11 cellular contexts compared by ENCODE assay signal in genomic region chr2:44136186-44136585, GRCh38. TPM values are rescaled to one million over a fixed set of nuclear protein-coding genes. Genes with fewer than 3 reads are reported as not detected.
DNase-seq lines count a peak whose midpoint lies in the region; ATAC-seq, FAIRE-seq and TF ChIP-seq lines count a peak whose summit lies in the region.
"Had no signal": no experiment of that assay in that cellular context is flagged by ENCODE, and none has a peak within 500 bp of the region (broad histone marks: within the 10 kb centered on the region; RNA-seq: fewer than 3 reads in every experiment).

No MANE protein-coding gene starts in this region.

- intact Hi-C loops in vagina (cut with DNase I): no loop called here

- H3K4me3 ChIP-seq in vagina (no peak overlapping the region), SJCRH30 (no peak overlapping the region)
- H3K4me3 ChIP-seq: Peyer's patch had no signal

- POLR2A ChIA-PET in WTC11 (lab: Charles Lee): no interaction called here

- peaks cover 30% of the 10 kb centered on the region for H3K9me3 Mint-ChIP-seq in WTC11

- CTCF ChIA-PET in WTC11 (lab: Charles Lee): no interaction called here

- peaks cover 32% of the 10 kb centered on the region for H3K36me3 Mint-ChIP-seq in WTC11

- TF ChIP-seq CTCF in WTC11 (IDR thresholded peaks at IDR 0.05): no peak
- no peak for TF ChIP-seq CTCF in vagina (IDR thresholded peaks at IDR 0.05)

- H3K27ac ChIP-seq in vagina (peak overlapping the region; percentile 0), SJCRH30 (no peak overlapping the region)
- H3K27ac ChIP-seq: Peyer's patch had no signal

- FAIRE-seq in H54 (lab: Jason Lieb, UNC): peak; percentile 15

- ATAC-seq in WTC11: peak; percentile 3; the same call in 1 of the 2 replicates

- no peaks in the 10 kb centered on the region for H3K36me3 ChIP-seq in vagina
- H3K36me3 ChIP-seq in SJCRH30: no peaks in the 10 kb centered on the region
- H3K36me3 ChIP-seq: Peyer's patch had no signal

- H3K4me1 Mint-ChIP-seq in WTC11: peaks cover 76% of the 10 kb centered on the region

- TF ChIP-seq POLR2A in H54 (IDR thresholded peaks at IDR 0.05; ENCODE audit: low read depth, low read length): no peak
- no peak for TF ChIP-seq POLR2A in vagina (IDR thresholded peaks at IDR 0.05)

- peak overlapping the region; percentile 99 for H3K27ac Mint-ChIP-seq in WTC11

- H3K4me1 ChIP-seq in vagina: no peaks in the 10 kb centered on the region
- no peaks in the 10 kb centered on the region for H3K4me1 ChIP-seq in SJCRH30
- H3K4me1 ChIP-seq: Peyer's patch had no signal

- H3K27me3 ChIP-seq in vagina (no peaks in the 10 kb centered on the region), SJCRH30 (no peaks in the 10 kb centered on the region)
- H3K27me3 ChIP-seq: Peyer's patch had no signal

- H3K9me3 ChIP-seq in vagina (no peaks in the 10 kb centered on the region), SJCRH30 (replicated peaks) (no peaks in the 10 kb centered on the region)
- H3K9me3 ChIP-seq: Peyer's patch had no signal

- no peaks in the 10 kb centered on the region; the same call in 1 of the 2 replicates for H3K27me3 Mint-ChIP-seq in WTC11 (ENCODE audit: low read depth)

- DNase-seq in H54 (ENCODE audit: insufficient read length, low spot score) (peak; percentile 18), WTC11 (ENCODE audit: low spot score) (no peak), hepatic stellate cell (ENCODE audit: low spot score) (peak; percentile 50), vagina (ENCODE audit: extremely low spot score in 2 of 2) (no peak), SJCRH30 (no peak), T-helper 1 cell (no peak)
- DNase-seq in stimulated activated CD4-positive, alpha-beta T cell treated with anti-CD3 and anti-CD28 coated beads, Interleukin-1b, Interleukin-23, amount 100 ng/mL, for 48 hours: no peak
- DNase-seq: DMS79 treated with DMSO at 0.1 percent for 48 hours, glutamatergic neuron, KG1, Peyer's patch had no signal

- H3K4me3 Mint-ChIP-seq in WTC11: no peak overlapping the region

TF ChIP-seq in WTC11, 78 proteins besides CTCF, POLR2A, EP300 and RAD21:
- TF ChIP-seq E2F5 (CRISPR knock-in tag; IDR thresholded peaks at IDR 0.05) (no peak), USF1 (CRISPR knock-in tag; IDR thresholded peaks at IDR 0.05) (no peak), IRF2 (CRISPR knock-in tag; IDR thresholded peaks at IDR 0.05; ENCODE audit: borderline replicate concordance, low read depth) (no peak), OVOL2 (CRISPR knock-in tag; IDR thresholded peaks at IDR 0.05; ENCODE audit: borderline replicate concordance) (no peak), EMX1 (CRISPR knock-in tag; IDR thresholded peaks at IDR 0.05) (no peak), NFYB (CRISPR knock-in tag; conservative IDR thresholded peaks at IDR 0.05; ENCODE audit: low read depth) (no peak), MYBL2 (CRISPR knock-in tag; IDR thresholded peaks at IDR 0.05) (no peak), AFF4 (CRISPR knock-in tag; IDR thresholded peaks at IDR 0.05; ENCODE audit: borderline replicate concordance) (no peak), NR2C2 (CRISPR knock-in tag; IDR thresholded peaks at IDR 0.05) (no peak)
- TF ChIP-seq, protein P1, sequence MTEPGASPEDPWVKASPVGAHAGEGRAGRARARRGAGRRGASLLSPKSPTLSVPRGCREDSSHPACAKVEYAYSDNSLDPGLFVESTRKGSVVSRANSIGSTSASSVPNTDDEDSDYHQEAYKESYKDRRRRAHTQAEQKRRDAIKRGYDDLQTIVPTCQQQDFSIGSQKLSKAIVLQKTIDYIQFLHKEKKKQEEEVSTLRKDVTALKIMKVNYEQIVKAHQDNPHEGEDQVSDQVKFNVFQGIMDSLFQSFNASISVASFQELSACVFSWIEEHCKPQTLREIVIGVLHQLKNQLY (CRISPR knock-in tag; IDR thresholded peaks at IDR 0.05): no peak
- TF ChIP-seq, protein P2, sequence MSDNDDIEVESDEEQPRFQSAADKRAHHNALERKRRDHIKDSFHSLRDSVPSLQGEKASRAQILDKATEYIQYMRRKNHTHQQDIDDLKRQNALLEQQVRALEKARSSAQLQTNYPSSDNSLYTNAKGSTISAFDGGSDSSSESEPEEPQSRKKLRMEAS (CRISPR knock-in tag; IDR thresholded peaks at IDR 0.05): no peak
- TF ChIP-seq, protein P3, sequence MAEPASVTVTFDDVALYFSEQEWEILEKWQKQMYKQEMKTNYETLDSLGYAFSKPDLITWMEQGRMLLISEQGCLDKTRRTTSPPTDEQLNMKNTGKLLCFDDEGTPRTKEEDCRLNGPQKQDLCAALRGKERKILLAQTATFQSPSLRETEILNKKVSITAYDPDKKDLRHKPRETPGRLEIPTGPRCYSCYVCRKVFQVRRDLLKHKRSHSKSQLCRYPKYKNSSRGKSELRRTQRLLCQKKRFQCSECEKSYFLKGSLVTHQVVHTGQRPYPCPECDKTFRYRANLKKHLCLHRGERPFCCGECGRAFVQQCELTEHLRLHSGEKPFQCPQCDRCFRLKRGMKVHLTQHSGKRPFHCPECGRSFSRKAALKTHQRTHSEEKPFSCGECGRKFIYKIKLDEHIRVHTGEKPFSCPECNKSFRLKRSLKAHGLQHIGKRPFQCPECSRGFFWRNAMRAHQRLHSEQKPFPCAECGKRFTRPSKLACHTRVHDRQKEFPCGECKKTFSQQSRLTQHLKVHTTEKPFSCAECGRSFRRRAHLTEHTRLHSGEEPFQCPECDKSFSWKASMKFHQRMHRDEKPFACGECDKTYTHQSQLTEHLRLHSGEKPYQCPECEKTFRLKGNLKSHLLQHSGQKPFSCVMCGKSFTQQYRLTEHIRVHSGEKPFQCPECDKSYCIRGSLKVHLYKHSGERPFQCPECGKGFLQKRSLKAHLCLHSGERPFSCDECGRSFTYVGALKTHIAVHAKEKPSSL (CRISPR knock-in tag; conservative IDR thresholded peaks at IDR 0.05): no peak
- TF ChIP-seq, protein P4, sequence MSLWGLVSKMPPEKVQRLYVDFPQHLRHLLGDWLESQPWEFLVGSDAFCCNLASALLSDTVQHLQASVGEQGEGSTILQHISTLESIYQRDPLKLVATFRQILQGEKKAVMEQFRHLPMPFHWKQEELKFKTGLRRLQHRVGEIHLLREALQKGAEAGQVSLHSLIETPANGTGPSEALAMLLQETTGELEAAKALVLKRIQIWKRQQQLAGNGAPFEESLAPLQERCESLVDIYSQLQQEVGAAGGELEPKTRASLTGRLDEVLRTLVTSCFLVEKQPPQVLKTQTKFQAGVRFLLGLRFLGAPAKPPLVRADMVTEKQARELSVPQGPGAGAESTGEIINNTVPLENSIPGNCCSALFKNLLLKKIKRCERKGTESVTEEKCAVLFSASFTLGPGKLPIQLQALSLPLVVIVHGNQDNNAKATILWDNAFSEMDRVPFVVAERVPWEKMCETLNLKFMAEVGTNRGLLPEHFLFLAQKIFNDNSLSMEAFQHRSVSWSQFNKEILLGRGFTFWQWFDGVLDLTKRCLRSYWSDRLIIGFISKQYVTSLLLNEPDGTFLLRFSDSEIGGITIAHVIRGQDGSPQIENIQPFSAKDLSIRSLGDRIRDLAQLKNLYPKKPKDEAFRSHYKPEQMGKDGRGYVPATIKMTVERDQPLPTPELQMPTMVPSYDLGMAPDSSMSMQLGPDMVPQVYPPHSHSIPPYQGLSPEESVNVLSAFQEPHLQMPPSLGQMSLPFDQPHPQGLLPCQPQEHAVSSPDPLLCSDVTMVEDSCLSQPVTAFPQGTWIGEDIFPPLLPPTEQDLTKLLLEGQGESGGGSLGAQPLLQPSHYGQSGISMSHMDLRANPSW (CRISPR knock-in tag; conservative IDR thresholded peaks at IDR 0.05; ENCODE audit: low read depth): no peak

RNA-seq across cellular contexts. Expression of gene PPM1B, which starts 32.5 kb away (rescaled TPM):
- 94.2 to 102 TPM (median 96.4 TPM) in 3 replicates for total RNA-seq in WTC11 (2021)
- total RNA-seq in vagina: 32.2 TPM
- total RNA-seq in SJCRH30 (2014; rRNA removed; shearing (Covaris generic)): 41.5 and 52.9 TPM in 2 replicates

Comparison
In these comparisons a context has a peak if more than half of its experiments do, and no peak if none do; other contexts are left out.
1. DNase-seq: peak in H54 (single experiment) and hepatic stellate cell (single experiment); none in WTC11 (single experiment), vagina (0 of 2), SJCRH30 (0 of 2), stimulated activated CD4-positive, alpha-beta T cell treated with anti-CD3 and anti-CD28 coated beads, Interleukin-1b, Interleukin-23, amount 100 ng/mL, for 48 hours (single experiment) and T-helper 1 cell (0 of 5).